17 cellular contexts compared by ENCODE assay signal in the genomic region with DNA sequence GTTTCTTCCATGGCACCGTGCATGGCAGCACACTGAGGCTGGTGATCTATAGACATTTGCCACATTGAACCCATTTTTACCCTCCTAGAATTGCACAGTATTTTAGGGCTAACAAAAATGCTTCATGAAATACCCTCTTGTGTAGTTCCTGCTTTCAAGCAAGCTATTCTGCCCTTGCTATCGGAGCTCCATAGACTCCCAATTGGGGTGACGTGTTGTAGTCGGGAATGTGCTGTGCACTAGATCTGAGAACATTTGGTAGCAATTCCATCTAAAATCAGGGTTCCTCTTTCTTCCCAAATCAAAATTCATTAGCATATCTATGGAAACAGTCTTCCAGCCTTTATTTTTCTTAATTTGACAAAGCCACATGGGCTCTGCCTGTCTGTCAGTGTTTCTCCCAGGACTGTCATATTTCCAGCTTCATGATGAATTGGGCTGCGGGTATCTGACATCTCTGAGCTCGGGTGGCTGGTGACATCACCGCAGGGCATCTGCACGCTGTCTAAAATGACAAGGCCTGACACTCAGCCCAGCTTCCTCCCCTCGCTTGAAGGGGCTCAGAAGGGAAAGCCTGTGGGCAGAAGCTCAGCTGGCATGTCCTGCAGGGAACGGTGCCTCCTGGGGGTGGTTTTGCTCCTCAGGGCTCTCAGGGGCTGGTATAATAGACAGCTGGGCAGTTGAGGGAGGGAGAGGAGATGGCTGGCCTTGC.
DNase-seq lines count a peak whose midpoint lies in the region; ATAC-seq and TF ChIP-seq lines count a peak whose summit lies in the region.
"Had no signal": no experiment of that assay in that cellular context is flagged by ENCODE, and none has a peak within 500 bp of the region (broad histone marks: within the 10 kb centered on the region; RNA-seq: fewer than 3 reads in every experiment).

No MANE protein-coding gene starts in this region.

- H3K27ac Mint-ChIP-seq in activated naive CD4-positive, alpha-beta T cell treated with anti-CD3 and anti-CD28 coated beads, Interleukin-2, amount 10 ng/mL, durations not matched to agents 7 days and 5 days, result no peak overlapping the region

- TF ChIP-seq CTCF in heart left ventricle (IDR thresholded peaks at IDR 0.05), result peak in 3 of 12 donors; percentile 6 to 23 (median 15)

- H3K4me3 Mint-ChIP-seq in activated naive CD4-positive, alpha-beta T cell treated with anti-CD3 and anti-CD28 coated beads, Interleukin-2, amount 10 ng/mL, durations not matched to agents 7 days and 5 days, result no peak overlapping the region

- TF ChIP-seq POLR2A in heart left ventricle (IDR thresholded peaks at IDR 0.05), result no peak

- CTCF ChIA-PET in activated naive CD4-positive, alpha-beta T cell treated with anti-CD3 and anti-CD28 coated beads, Interleukin-2, amount 10 ng/mL, durations not matched to agents 7 days and 5 days (lab: Charles Lee), result no interaction called here

- H3K27me3 Mint-ChIP-seq in activated naive CD4-positive, alpha-beta T cell treated with anti-CD3 and anti-CD28 coated beads, Interleukin-2, amount 10 ng/mL, durations not matched to agents 7 days and 5 days, result no peaks in the 10 kb centered on the region

- H3K9me3 Mint-ChIP-seq in activated naive CD4-positive, alpha-beta T cell treated with anti-CD3 and anti-CD28 coated beads, Interleukin-2, amount 10 ng/mL, durations not matched to agents 7 days and 5 days, result no peaks in the 10 kb centered on the region

- no peaks in the 10 kb centered on the region for H3K36me3 Mint-ChIP-seq in activated naive CD4-positive, alpha-beta T cell treated with anti-CD3 and anti-CD28 coated beads, Interleukin-2, amount 10 ng/mL, durations not matched to agents 7 days and 5 days

- no peaks in the 10 kb centered on the region for H3K4me1 Mint-ChIP-seq in activated naive CD4-positive, alpha-beta T cell treated with anti-CD3 and anti-CD28 coated beads, Interleukin-2, amount 10 ng/mL, durations not matched to agents 7 days and 5 days

- H3K27me3 ChIP-seq in heart left ventricle (no peaks in the 10 kb centered on the region), aorta (ENCODE audit: control insufficient read depth in 1 of 2, insufficient read depth in 2 of 2, low read length in 1 of 2) (no peaks in the 10 kb centered on the region)

- peak; percentile 82 for ATAC-seq in Right ventricle myocardium superior (ENCODE audit: poor library complexity)
- ATAC-seq in heart left ventricle, result peak in 3 of 4 donors; percentile 93 to 98 (median 93)
- ATAC-seq in aorta (ENCODE audit: low FRiP score), result no peak
- ATAC-seq in esophagus mucosa, result no peak

- H3K4me1 ChIP-seq in heart left ventricle, result no peaks in the 10 kb centered on the region
- no peaks in the 10 kb centered on the region for H3K4me1 ChIP-seq in aorta (ENCODE audit: control insufficient read depth in 1 of 2, insufficient read depth in 2 of 2, low read length in 2 of 2)

- H3K36me3 ChIP-seq in heart left ventricle (no peaks in the 10 kb centered on the region), aorta (ENCODE audit: control insufficient read depth in 1 of 2, insufficient read depth in 2 of 2, low read length in 1 of 2) (no peaks in the 10 kb centered on the region)

- no peak overlapping the region for H3K4me3 ChIP-seq in heart left ventricle
- H3K4me3 ChIP-seq in aorta (ENCODE audit: low read length in 2 of 2), result no peak overlapping the region

- H3K27ac ChIP-seq in heart left ventricle, result peak overlapping the region in 6 of 12 donors; percentile 39 to 63 (median 52)
- no peak overlapping the region for H3K27ac ChIP-seq in aorta (ENCODE audit: low read depth in 1 of 2, low read length in 2 of 2)
- H3K27ac ChIP-seq: C4-2B had no signal

- WGBS in heart left ventricle, 4 donors, result 63 to 89% (median 82%) methylated on average over 9 to 10 of the region's 10 CpGs
- 55 to 60% methylated on average over 10 of the region's 10 CpGs for WGBS in aorta, 2 donors

- DNase-seq in Right ventricle myocardium superior (peak; percentile 61), cardiac septum (ENCODE audit: low spot score) (no peak), heart left ventricle (peak in 2 of 5 donors; percentile 61 to 75), occipital lobe (lab: John Stamatoyannopoulos, UW) (peak; percentile 13), NCI-H2029 treated with DMSO at 0.1 percent for 48 hours (lab: John Stamatoyannopoulos, UW) (no peak), aorta (no peak)
- no peak for DNase-seq in activated naive CD4-positive, alpha-beta T cell treated with anti-CD3 and anti-CD28 coated beads, Interleukin-2, amount 10 ng/mL, durations not matched to agents 7 days and 5 days
- DNase-seq: 8988T, COR-L47, HCEC 1CT, NCI-H146, NCI-H2107, NCI-H226, NCI-H526, RPMI8226 had no signal

- intact Hi-C loops in Right ventricle myocardium superior (cut with DNase I) (no loop called here), cardiac septum (cut with DNase I) (no loop called here), heart left ventricle (cut with DNase I) (no loop called here), aorta (cut with DNase I) (no loop called here)

- no peaks in the 10 kb centered on the region for H3K9me3 ChIP-seq in heart left ventricle
- peaks cover 2% of the 10 kb centered on the region for H3K9me3 ChIP-seq in aorta (ENCODE audit: control insufficient read depth, low read length)

Comparison
In these comparisons a context has a peak if more than half of its experiments do, and no peak if none do; other contexts are left out.
1. DNase-seq: peak in Right ventricle myocardium superior (single experiment) and occipital lobe (single experiment); none in cardiac septum (single experiment), NCI-H2029 treated with DMSO at 0.1 percent for 48 hours (single experiment), aorta (0 of 2) and activated naive CD4-positive, alpha-beta T cell treated with anti-CD3 and anti-CD28 coated beads, Interleukin-2, amount 10 ng/mL, durations not matched to agents 7 days and 5 days (single experiment).
2. ATAC-seq: peak in Right ventricle myocardium superior (single experiment) and heart left ventricle (3 of 4); none in aorta (single experiment) and esophagus mucosa (single experiment).